ENCODE assay signal across 1 cellular context in genomic region chr2:152016175-152017120, GRCh38.
TF ChIP-seq lines count a peak whose summit lies in the region.

No MANE protein-coding gene starts in this region.

TF ChIP-seq in HepG2, 621 proteins besides CTCF, POLR2A, EP300 and RAD21 (continued from another document and continues in another):
- TF ChIP-seq RERE (CRISPR knock-in tag; IDR thresholded peaks at IDR 0.05; ENCODE audit: low read depth) (no peak), TFAP4 (IDR thresholded peaks at IDR 0.05; ENCODE audit: borderline replicate concordance, low read depth) (no peak), ZNF24 (IDR thresholded peaks at IDR 0.05) (no peak), ZBTB40 (IDR thresholded peaks at IDR 0.05) (no peak), ZBTB40 (CRISPR knock-in tag; IDR thresholded peaks at IDR 0.05) (no peak), PATZ1 (CRISPR knock-in tag; IDR thresholded peaks at IDR 0.05) (no peak), GMEB2 (CRISPR knock-in tag; IDR thresholded peaks at IDR 0.05; ENCODE audit: low read depth) (no peak), TIGD3 (CRISPR knock-in tag; IDR thresholded peaks at IDR 0.05; ENCODE audit: borderline replicate concordance) (no peak), ZNF18 (CRISPR knock-in tag; IDR thresholded peaks at IDR 0.05; ENCODE audit: insufficient replicate concordance) (no peak), IKZF5 (CRISPR knock-in tag; IDR thresholded peaks at IDR 0.05) (no peak), KDM3A (CRISPR knock-in tag; IDR thresholded peaks at IDR 0.05; ENCODE audit: low read depth) (no peak), ZNF512B (CRISPR knock-in tag; IDR thresholded peaks at IDR 0.05; ENCODE audit: borderline replicate concordance) (no peak), FUBP1 (CRISPR knock-in tag; IDR thresholded peaks at IDR 0.05; ENCODE audit: borderline replicate concordance) (no peak), DDIT3 (CRISPR knock-in tag; IDR thresholded peaks at IDR 0.05) (no peak)
